In the genomic region with DNA sequence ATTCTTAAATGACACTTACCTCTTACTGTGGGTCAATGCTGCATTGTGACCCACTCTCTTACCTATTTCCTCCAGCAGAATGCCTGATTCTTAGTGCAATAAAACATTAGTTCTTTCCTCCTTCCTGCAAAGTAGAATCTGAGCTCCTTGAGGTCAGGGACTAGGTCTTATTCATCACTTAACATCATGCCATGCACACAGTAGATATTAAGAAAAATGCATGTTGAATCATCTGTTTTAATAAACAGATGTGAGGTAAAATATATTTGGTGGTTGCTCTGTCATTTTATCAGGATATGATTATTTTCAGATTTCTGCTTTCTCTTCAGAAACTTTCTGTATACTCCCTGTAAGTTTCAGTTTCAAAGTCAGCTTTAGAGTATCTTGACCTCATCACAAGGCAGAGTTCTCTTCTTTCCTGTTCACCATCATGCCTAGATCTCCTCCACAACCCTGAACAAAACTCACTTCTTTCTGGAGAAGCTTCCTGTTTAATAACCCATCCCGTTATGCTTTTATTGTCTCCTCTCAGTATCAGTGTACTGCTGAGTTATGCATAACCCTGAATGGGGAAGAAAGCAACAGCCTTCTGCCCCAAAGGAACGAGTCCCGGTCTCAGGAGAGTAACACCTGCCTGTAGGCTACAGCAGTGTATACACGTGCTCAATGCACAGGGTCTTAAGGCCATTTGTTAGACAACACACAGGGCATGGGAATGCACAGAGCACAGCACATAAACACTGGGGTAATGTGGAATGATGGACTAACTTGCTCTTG, we compare ENCODE assay signal across 1 cellular context.
TF ChIP-seq lines count a peak whose summit lies in the region.

No MANE protein-coding gene starts in this region.

TF ChIP-seq in HepG2, 621 proteins besides CTCF, POLR2A, EP300 and RAD21 (continued from another document and continues in another):
- TF ChIP-seq ZNF18 (CRISPR knock-in tag; IDR thresholded peaks at IDR 0.05; ENCODE audit: insufficient replicate concordance) = no peak
- no peak for TF ChIP-seq SALL2 (CRISPR knock-in tag; IDR thresholded peaks at IDR 0.05)
- no peak for TF ChIP-seq JUNB (CRISPR knock-in tag; IDR thresholded peaks at IDR 0.05; ENCODE audit: borderline replicate concordance)
- peak; percentile 66; the same call in 1 of the 2 replicates for TF ChIP-seq HES4 (CRISPR knock-in tag; IDR thresholded peaks at IDR 0.05; ENCODE audit: borderline replicate concordance)
- TF ChIP-seq AGO1 (IDR thresholded peaks at IDR 0.05; ENCODE audit: low read depth, low read length, poor library complexity, severe bottlenecking) = no peak
- TF ChIP-seq ZNF784 (CRISPR knock-in tag; IDR thresholded peaks at IDR 0.05; ENCODE audit: borderline replicate concordance) = no peak
- peak; percentile 68; the same call in 1 of the 2 replicates for TF ChIP-seq FOXK1 (CRISPR knock-in tag; IDR thresholded peaks at IDR 0.05; ENCODE audit: borderline replicate concordance, low read depth)
- no peak for TF ChIP-seq RARG (CRISPR knock-in tag; IDR thresholded peaks at IDR 0.05; ENCODE audit: low read depth)
- no peak for TF ChIP-seq ZFP36L2 (CRISPR knock-in tag; IDR thresholded peaks at IDR 0.05)
- TF ChIP-seq ZNF563 (CRISPR knock-in tag; IDR thresholded peaks at IDR 0.05) = no peak
- no peak for TF ChIP-seq THAP8 (CRISPR knock-in tag; IDR thresholded peaks at IDR 0.05; ENCODE audit: borderline replicate concordance)
- TF ChIP-seq U2AF2 (IDR thresholded peaks at IDR 0.05; ENCODE audit: low read depth, low read length) = no peak
- no peak for TF ChIP-seq KDM1A (CRISPR knock-in tag; IDR thresholded peaks at IDR 0.05)
- TF ChIP-seq ZNF230 (CRISPR knock-in tag; IDR thresholded peaks at IDR 0.05) = no peak
- TF ChIP-seq, protein P1, sequence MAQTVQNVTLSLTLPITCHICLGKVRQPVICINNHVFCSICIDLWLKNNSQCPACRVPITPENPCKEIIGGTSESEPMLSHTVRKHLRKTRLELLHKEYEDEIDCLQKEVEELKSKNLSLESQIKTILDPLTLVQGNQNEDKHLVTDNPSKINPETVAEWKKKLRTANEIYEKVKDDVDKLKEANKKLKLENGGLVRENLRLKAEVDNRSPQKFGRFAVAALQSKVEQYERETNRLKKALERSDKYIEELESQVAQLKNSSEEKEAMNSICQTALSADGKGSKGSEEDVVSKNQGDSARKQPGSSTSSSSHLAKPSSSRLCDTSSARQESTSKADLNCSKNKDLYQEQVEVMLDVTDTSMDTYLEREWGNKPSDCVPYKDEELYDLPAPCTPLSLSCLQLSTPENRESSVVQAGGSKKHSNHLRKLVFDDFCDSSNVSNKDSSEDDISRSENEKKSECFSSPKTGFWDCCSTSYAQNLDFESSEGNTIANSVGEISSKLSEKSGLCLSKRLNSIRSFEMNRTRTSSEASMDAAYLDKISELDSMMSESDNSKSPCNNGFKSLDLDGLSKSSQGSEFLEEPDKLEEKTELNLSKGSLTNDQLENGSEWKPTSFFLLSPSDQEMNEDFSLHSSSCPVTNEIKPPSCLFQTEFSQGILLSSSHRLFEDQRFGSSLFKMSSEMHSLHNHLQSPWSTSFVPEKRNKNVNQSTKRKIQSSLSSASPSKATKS (CRISPR knock-in tag; IDR thresholded peaks at IDR 0.05) = no peak
- no peak for TF ChIP-seq ZNF746 (CRISPR knock-in tag; IDR thresholded peaks at IDR 0.05)
- no peak for TF ChIP-seq ZNF570 (CRISPR knock-in tag; IDR thresholded peaks at IDR 0.05; ENCODE audit: borderline replicate concordance)
- no peak for TF ChIP-seq TAF15 (IDR thresholded peaks at IDR 0.05; ENCODE audit: low read depth, low read length, poor library complexity, severe bottlenecking)
- TF ChIP-seq GLI4 (CRISPR knock-in tag; IDR thresholded peaks at IDR 0.05; ENCODE audit: borderline replicate concordance) = peak; percentile 53; the same call in 1 of the 2 replicates
- no peak for TF ChIP-seq FOXM1 (CRISPR knock-in tag; IDR thresholded peaks at IDR 0.05)
- TF ChIP-seq E2F1 (CRISPR knock-in tag; IDR thresholded peaks at IDR 0.05) = no peak
- peak; percentile 70 for TF ChIP-seq ZNF547 (CRISPR knock-in tag; IDR thresholded peaks at IDR 0.05)
- no peak for TF ChIP-seq KMT2A (CRISPR knock-in tag; IDR thresholded peaks at IDR 0.05)
- TF ChIP-seq, protein P2, sequence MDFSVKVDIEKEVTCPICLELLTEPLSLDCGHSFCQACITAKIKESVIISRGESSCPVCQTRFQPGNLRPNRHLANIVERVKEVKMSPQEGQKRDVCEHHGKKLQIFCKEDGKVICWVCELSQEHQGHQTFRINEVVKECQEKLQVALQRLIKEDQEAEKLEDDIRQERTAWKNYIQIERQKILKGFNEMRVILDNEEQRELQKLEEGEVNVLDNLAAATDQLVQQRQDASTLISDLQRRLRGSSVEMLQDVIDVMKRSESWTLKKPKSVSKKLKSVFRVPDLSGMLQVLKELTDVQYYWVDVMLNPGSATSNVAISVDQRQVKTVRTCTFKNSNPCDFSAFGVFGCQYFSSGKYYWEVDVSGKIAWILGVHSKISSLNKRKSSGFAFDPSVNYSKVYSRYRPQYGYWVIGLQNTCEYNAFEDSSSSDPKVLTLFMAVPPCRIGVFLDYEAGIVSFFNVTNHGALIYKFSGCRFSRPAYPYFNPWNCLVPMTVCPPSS (IDR thresholded peaks at IDR 0.05) = no peak
- TF ChIP-seq YEATS2 (CRISPR knock-in tag; IDR thresholded peaks at IDR 0.05; ENCODE audit: borderline replicate concordance) = 0 out of 2 replicates have a peak, but pooled peaks have one; percentile 26
- TF ChIP-seq, protein P3, sequence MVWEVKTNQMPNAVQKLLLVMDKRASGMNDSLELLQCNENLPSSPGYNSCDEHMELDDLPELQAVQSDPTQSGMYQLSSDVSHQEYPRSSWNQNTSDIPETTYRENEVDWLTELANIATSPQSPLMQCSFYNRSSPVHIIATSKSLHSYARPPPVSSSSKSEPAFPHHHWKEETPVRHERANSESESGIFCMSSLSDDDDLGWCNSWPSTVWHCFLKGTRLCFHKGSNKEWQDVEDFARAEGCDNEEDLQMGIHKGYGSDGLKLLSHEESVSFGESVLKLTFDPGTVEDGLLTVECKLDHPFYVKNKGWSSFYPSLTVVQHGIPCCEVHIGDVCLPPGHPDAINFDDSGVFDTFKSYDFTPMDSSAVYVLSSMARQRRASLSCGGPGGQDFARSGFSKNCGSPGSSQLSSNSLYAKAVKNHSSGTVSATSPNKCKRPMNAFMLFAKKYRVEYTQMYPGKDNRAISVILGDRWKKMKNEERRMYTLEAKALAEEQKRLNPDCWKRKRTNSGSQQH (CRISPR knock-in tag; IDR thresholded peaks at IDR 0.05; ENCODE audit: low read depth) = no peak
- no peak for TF ChIP-seq MATR3 (CRISPR knock-in tag; IDR thresholded peaks at IDR 0.05)
- TF ChIP-seq, protein P4, sequence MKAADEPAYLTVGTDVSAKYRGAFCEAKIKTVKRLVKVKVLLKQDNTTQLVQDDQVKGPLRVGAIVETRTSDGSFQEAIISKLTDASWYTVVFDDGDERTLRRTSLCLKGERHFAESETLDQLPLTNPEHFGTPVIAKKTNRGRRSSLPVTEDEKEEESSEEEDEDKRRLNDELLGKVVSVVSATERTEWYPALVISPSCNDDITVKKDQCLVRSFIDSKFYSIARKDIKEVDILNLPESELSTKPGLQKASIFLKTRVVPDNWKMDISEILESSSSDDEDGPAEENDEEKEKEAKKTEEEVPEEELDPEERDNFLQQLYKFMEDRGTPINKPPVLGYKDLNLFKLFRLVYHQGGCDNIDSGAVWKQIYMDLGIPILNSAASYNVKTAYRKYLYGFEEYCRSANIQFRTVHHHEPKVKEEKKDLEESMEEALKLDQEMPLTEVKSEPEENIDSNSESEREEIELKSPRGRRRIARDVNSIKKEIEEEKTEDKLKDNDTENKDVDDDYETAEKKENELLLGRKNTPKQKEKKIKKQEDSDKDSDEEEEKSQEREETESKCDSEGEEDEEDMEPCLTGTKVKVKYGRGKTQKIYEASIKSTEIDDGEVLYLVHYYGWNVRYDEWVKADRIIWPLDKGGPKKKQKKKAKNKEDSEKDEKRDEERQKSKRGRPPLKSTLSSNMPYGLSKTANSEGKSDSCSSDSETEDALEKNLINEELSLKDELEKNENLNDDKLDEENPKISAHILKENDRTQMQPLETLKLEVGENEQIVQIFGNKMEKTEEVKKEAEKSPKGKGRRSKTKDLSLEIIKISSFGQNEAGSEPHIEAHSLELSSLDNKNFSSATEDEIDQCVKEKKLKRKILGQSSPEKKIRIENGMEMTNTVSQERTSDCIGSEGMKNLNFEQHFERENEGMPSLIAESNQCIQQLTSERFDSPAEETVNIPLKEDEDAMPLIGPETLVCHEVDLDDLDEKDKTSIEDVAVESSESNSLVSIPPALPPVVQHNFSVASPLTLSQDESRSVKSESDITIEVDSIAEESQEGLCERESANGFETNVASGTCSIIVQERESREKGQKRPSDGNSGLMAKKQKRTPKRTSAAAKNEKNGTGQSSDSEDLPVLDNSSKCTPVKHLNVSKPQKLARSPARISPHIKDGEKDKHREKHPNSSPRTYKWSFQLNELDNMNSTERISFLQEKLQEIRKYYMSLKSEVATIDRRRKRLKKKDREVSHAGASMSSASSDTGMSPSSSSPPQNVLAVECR (CRISPR knock-in tag; IDR thresholded peaks at IDR 0.05; ENCODE audit: borderline replicate concordance) = peak; percentile 56; the same call in 1 of the 2 replicates
- no peak for TF ChIP-seq CENPBD1 (CRISPR knock-in tag; IDR thresholded peaks at IDR 0.05; ENCODE audit: borderline replicate concordance, low read depth)
- TF ChIP-seq TRAFD1 (CRISPR knock-in tag; IDR thresholded peaks at IDR 0.05; ENCODE audit: borderline replicate concordance) = no peak
- no peak for TF ChIP-seq SIX4 (CRISPR knock-in tag; IDR thresholded peaks at IDR 0.05)
- TF ChIP-seq KDM3A (CRISPR knock-in tag; IDR thresholded peaks at IDR 0.05; ENCODE audit: low read depth) = no peak
- TF ChIP-seq SOX5 (CRISPR knock-in tag; IDR thresholded peaks at IDR 0.05; ENCODE audit: borderline replicate concordance) = peak; percentile 77; the same call in 1 of the 2 replicates
- TF ChIP-seq, protein P5, sequence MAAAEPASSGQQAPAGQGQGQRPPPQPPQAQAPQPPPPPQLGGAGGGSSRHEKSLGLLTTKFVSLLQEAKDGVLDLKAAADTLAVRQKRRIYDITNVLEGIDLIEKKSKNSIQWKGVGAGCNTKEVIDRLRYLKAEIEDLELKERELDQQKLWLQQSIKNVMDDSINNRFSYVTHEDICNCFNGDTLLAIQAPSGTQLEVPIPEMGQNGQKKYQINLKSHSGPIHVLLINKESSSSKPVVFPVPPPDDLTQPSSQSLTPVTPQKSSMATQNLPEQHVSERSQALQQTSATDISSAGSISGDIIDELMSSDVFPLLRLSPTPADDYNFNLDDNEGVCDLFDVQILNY (CRISPR knock-in tag; conservative IDR thresholded peaks at IDR 0.05) = no peak
- no peak for TF ChIP-seq U2AF1 (optimal IDR thresholded peaks at IDR 0.05; ENCODE audit: low read depth, low read length)
- no peak for TF ChIP-seq CEBPB (IDR thresholded peaks at IDR 0.05; ENCODE audit: borderline replicate concordance, low read depth, low read length)
- TF ChIP-seq SP4 (CRISPR knock-in tag; IDR thresholded peaks at IDR 0.05) = no peak
